Comparison of ENCODE assay signal across 1 cellular context in genomic region chr1:51325878-51326755, GRCh38.
TF ChIP-seq lines count a peak whose summit lies in the region.

No MANE protein-coding gene starts in this region.

TF ChIP-seq in K562, 482 proteins besides CTCF, POLR2A, EP300 and RAD21 (continued from another document and continues in another):
- TF ChIP-seq, protein P1, sequence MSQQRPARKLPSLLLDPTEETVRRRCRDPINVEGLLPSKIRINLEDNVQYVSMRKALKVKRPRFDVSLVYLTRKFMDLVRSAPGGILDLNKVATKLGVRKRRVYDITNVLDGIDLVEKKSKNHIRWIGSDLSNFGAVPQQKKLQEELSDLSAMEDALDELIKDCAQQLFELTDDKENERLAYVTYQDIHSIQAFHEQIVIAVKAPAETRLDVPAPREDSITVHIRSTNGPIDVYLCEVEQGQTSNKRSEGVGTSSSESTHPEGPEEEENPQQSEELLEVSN (IDR thresholded peaks at IDR 0.05; ENCODE audit: borderline replicate concordance in 1 of 2, extremely low read depth in 1 of 2, insufficient read depth in 1 of 2, insufficient read length in 1 of 2, low read depth in 1 of 2, low read length in 1 of 2, poor library complexity in 1 of 2, severe bottlenecking in 1 of 2), result peak in 1 of 2 experiments; percentile 48
- TF ChIP-seq ZNF124 (CRISPR knock-in tag; IDR thresholded peaks at IDR 0.05), result no peak
- TF ChIP-seq MTA3 (IDR thresholded peaks at IDR 0.05; ENCODE audit: borderline replicate concordance), result peak; percentile 31; the same call in 1 of the 2 replicates
- no peak for TF ChIP-seq NCOA6 (IDR thresholded peaks at IDR 0.05)
- no peak for TF ChIP-seq MYBL2 (IDR thresholded peaks at IDR 0.05; ENCODE audit: low read depth)
- TF ChIP-seq MYBL2 (CRISPR knock-in tag; IDR thresholded peaks at IDR 0.05; ENCODE audit: borderline replicate concordance), result no peak
- no peak for TF ChIP-seq BMI1 (IDR thresholded peaks at IDR 0.05; ENCODE audit: low read length)
- no peak for TF ChIP-seq E4F1 (CRISPR knock-in tag; IDR thresholded peaks at IDR 0.05; ENCODE audit: borderline replicate concordance)
- no peak for TF ChIP-seq FOXK1 (CRISPR knock-in tag; IDR thresholded peaks at IDR 0.05; ENCODE audit: borderline replicate concordance)
- no peak for TF ChIP-seq ZNF444 (CRISPR knock-in tag; IDR thresholded peaks at IDR 0.05)
- TF ChIP-seq ZNF143 (CRISPR knock-in tag; IDR thresholded peaks at IDR 0.05), result 0 out of 2 replicates have a peak, but pooled peaks have one; percentile 42
- TF ChIP-seq PBX2 (CRISPR knock-in tag; IDR thresholded peaks at IDR 0.05; ENCODE audit: low read depth), result no peak
- peak; percentile 82 for TF ChIP-seq PBX2 (tag; conservative IDR thresholded peaks at IDR 0.05; ENCODE audit: low read depth)
- TF ChIP-seq, protein P2, sequence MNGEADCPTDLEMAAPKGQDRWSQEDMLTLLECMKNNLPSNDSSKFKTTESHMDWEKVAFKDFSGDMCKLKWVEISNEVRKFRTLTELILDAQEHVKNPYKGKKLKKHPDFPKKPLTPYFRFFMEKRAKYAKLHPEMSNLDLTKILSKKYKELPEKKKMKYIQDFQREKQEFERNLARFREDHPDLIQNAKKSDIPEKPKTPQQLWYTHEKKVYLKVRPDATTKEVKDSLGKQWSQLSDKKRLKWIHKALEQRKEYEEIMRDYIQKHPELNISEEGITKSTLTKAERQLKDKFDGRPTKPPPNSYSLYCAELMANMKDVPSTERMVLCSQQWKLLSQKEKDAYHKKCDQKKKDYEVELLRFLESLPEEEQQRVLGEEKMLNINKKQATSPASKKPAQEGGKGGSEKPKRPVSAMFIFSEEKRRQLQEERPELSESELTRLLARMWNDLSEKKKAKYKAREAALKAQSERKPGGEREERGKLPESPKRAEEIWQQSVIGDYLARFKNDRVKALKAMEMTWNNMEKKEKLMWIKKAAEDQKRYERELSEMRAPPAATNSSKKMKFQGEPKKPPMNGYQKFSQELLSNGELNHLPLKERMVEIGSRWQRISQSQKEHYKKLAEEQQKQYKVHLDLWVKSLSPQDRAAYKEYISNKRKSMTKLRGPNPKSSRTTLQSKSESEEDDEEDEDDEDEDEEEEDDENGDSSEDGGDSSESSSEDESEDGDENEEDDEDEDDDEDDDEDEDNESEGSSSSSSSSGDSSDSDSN (IDR thresholded peaks at IDR 0.05; ENCODE audit: borderline replicate concordance in 1 of 2, low read depth in 2 of 2, low read length in 2 of 2), result 0 out of 4 replicates have a peak, but pooled peaks of 1 of the 2 experiments have one; percentile 58
- no peak for TF ChIP-seq ILF3 (IDR thresholded peaks at IDR 0.05; ENCODE audit: borderline replicate concordance)
- no peak for TF ChIP-seq TEAD1 (CRISPR knock-in tag; IDR thresholded peaks at IDR 0.05)
- no peak for TF ChIP-seq ZNF282 (CRISPR knock-in tag; IDR thresholded peaks at IDR 0.05)
- no peak for TF ChIP-seq CEBPB (tag; IDR thresholded peaks at IDR 0.05)
- peak; percentile 29 for TF ChIP-seq HMBOX1 (IDR thresholded peaks at IDR 0.05)
- no peak for TF ChIP-seq MBD2 (IDR thresholded peaks at IDR 0.05; ENCODE audit: borderline replicate concordance, low read depth)
- TF ChIP-seq GTF2A2 (tag; IDR thresholded peaks at IDR 0.05), result no peak
- TF ChIP-seq MEF2A (IDR thresholded peaks at IDR 0.05; ENCODE audit: control insufficient read depth, low read depth, low read length), result no peak
- TF ChIP-seq PHB2 (IDR thresholded peaks at IDR 0.05; ENCODE audit: low read depth), result no peak
- TF ChIP-seq, protein P3, sequence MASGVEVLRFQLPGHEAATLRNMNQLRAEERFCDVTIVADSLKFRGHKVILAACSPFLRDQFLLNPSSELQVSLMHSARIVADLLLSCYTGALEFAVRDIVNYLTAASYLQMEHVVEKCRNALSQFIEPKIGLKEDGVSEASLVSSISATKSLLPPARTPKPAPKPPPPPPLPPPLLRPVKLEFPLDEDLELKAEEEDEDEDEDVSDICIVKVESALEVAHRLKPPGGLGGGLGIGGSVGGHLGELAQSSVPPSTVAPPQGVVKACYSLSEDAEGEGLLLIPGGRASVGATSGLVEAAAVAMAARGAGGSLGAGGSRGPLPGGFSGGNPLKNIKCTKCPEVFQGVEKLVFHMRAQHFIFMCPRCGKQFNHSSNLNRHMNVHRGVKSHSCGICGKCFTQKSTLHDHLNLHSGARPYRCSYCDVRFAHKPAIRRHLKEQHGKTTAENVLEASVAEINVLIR (CRISPR knock-in tag; IDR thresholded peaks at IDR 0.05), result no peak
- TF ChIP-seq BHLHE40 (IDR thresholded peaks at IDR 0.05; ENCODE audit: low read length), result peak; percentile 62; the same call in 1 of the 2 replicates
- TF ChIP-seq SAP30 (IDR thresholded peaks at IDR 0.05; ENCODE audit: borderline replicate concordance, insufficient read depth, low read depth, low read length, poor library complexity, severe bottlenecking), result no peak
- no peak for TF ChIP-seq KLF6 (CRISPR knock-in tag; IDR thresholded peaks at IDR 0.05; ENCODE audit: borderline replicate concordance)
- no peak for TF ChIP-seq COPS2 (conservative IDR thresholded peaks at IDR 0.05)
- no peak for TF ChIP-seq CSDE1 (IDR thresholded peaks at IDR 0.05)
- TF ChIP-seq TGIF2 (CRISPR knock-in tag; IDR thresholded peaks at IDR 0.05), result no peak
- no peak for TF ChIP-seq MEF2D (tag; conservative IDR thresholded peaks at IDR 0.05; ENCODE audit: low read depth)
- TF ChIP-seq JUND (IDR thresholded peaks at IDR 0.05; ENCODE audit: borderline replicate concordance, low read depth, low read length), result peak; percentile 28; the same call in 1 of the 2 replicates
- TF ChIP-seq JUND (tag; IDR thresholded peaks at IDR 0.05; ENCODE audit: borderline replicate concordance, low read depth, low read length), result peak; percentile 26; the same call in 2 of the 3 replicates
- no peak for TF ChIP-seq KLF1 (tag; IDR thresholded peaks at IDR 0.05)
- TF ChIP-seq ARID3A (IDR thresholded peaks at IDR 0.05; ENCODE audit: borderline replicate concordance, low read depth, low read length), result no peak
- 0 out of 2 replicates have a peak, but pooled peaks have one; percentile 2 for TF ChIP-seq TAL1 (IDR thresholded peaks at IDR 0.05)
- TF ChIP-seq KLF13 (tag; IDR thresholded peaks at IDR 0.05; ENCODE audit: borderline replicate concordance, low read depth), result no peak
- TF ChIP-seq ZEB2 (IDR thresholded peaks at IDR 0.05), result peak; percentile 11; the same call in 1 of the 2 replicates
- TF ChIP-seq NFRKB (IDR thresholded peaks at IDR 0.05; ENCODE audit: low read depth), result no peak
- TF ChIP-seq NRF1 (conservative IDR thresholded peaks at IDR 0.05 in 1 of 2, IDR thresholded peaks at IDR 0.05 in 1 of 2), result peak; percentile 57 to 69; a peak in 3 of 4 replicates
- TF ChIP-seq SOX6 (IDR thresholded peaks at IDR 0.05), result no peak
- peak; percentile 57 to 82 for TF ChIP-seq MAZ (CRISPR knock-in tag; conservative IDR thresholded peaks at IDR 0.05 in 1 of 2, IDR thresholded peaks at IDR 0.05 in 1 of 2)
- no peak for TF ChIP-seq ZSCAN29 (IDR thresholded peaks at IDR 0.05)
- no peak for TF ChIP-seq PCBP1 (IDR thresholded peaks at IDR 0.05; ENCODE audit: low read depth, low read length, poor library complexity, severe bottlenecking)
- no peak for TF ChIP-seq ESRRB (CRISPR knock-in tag; IDR thresholded peaks at IDR 0.05; ENCODE audit: borderline replicate concordance)
- TF ChIP-seq DPF2 (IDR thresholded peaks at IDR 0.05), result peak; percentile 25; the same call in 1 of the 2 replicates
- TF ChIP-seq CTBP1 (IDR thresholded peaks at IDR 0.05; ENCODE audit: borderline replicate concordance), result peak; percentile 55; the same call in 1 of the 2 replicates
- no peak for TF ChIP-seq ZFP1 (CRISPR knock-in tag; IDR thresholded peaks at IDR 0.05)
- TF ChIP-seq ZNF695 (CRISPR knock-in tag; IDR thresholded peaks at IDR 0.05), result no peak
- TF ChIP-seq SRSF9 (IDR thresholded peaks at IDR 0.05; ENCODE audit: borderline replicate concordance, low read depth, low read length), result no peak
- peak; percentile 76 for TF ChIP-seq MEIS2 (IDR thresholded peaks at IDR 0.05; ENCODE audit: partially characterized antibody)
- peak; percentile 56 for TF ChIP-seq SMAD4 (CRISPR knock-in tag; conservative IDR thresholded peaks at IDR 0.05)
- no peak for TF ChIP-seq HNRNPK (IDR thresholded peaks at IDR 0.05; ENCODE audit: low read depth, low read length, poor library complexity, severe bottlenecking)
- no peak for TF ChIP-seq ZNF445 (CRISPR knock-in tag; IDR thresholded peaks at IDR 0.05; ENCODE audit: low read depth)
